1 cellular context compared by ENCODE assay signal in the genomic region with DNA sequence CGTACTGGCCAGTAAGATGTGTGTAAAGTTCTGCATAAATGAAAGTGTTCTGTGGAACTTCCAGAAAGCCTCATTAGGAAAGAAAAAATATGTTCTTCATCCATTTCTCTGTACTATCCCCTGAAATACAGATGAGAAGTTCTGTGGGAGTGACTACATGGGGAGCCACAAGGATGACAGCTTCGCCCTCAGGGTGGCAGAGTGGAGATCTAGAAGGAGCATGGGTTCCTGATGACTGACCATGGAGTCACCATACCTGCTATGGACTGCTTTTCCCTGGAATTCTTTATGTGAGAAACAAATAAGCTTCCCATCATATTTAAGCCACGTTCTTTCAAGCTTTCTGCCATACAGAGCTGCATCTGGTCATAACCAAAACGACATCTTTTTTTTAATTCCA.
TF ChIP-seq lines count a peak whose summit lies in the region.

No MANE protein-coding gene starts in this region.

TF ChIP-seq in K562, 482 proteins besides CTCF, POLR2A, EP300 and RAD21 (continued from another document):
- TF ChIP-seq CCAR2 (IDR thresholded peaks at IDR 0.05; ENCODE audit: low read depth, low read length) (no peak), ZNF263 (CRISPR knock-in tag; IDR thresholded peaks at IDR 0.05; ENCODE audit: borderline replicate concordance) (no peak), TGIF2 (CRISPR knock-in tag; IDR thresholded peaks at IDR 0.05) (no peak), MXI1 (IDR thresholded peaks at IDR 0.05; ENCODE audit: low read depth, low read length) (no peak), ZNF764 (CRISPR knock-in tag; IDR thresholded peaks at IDR 0.05; ENCODE audit: low read depth) (no peak), HDAC8 (tag; IDR thresholded peaks at IDR 0.05) (no peak)
- TF ChIP-seq, protein P1, sequence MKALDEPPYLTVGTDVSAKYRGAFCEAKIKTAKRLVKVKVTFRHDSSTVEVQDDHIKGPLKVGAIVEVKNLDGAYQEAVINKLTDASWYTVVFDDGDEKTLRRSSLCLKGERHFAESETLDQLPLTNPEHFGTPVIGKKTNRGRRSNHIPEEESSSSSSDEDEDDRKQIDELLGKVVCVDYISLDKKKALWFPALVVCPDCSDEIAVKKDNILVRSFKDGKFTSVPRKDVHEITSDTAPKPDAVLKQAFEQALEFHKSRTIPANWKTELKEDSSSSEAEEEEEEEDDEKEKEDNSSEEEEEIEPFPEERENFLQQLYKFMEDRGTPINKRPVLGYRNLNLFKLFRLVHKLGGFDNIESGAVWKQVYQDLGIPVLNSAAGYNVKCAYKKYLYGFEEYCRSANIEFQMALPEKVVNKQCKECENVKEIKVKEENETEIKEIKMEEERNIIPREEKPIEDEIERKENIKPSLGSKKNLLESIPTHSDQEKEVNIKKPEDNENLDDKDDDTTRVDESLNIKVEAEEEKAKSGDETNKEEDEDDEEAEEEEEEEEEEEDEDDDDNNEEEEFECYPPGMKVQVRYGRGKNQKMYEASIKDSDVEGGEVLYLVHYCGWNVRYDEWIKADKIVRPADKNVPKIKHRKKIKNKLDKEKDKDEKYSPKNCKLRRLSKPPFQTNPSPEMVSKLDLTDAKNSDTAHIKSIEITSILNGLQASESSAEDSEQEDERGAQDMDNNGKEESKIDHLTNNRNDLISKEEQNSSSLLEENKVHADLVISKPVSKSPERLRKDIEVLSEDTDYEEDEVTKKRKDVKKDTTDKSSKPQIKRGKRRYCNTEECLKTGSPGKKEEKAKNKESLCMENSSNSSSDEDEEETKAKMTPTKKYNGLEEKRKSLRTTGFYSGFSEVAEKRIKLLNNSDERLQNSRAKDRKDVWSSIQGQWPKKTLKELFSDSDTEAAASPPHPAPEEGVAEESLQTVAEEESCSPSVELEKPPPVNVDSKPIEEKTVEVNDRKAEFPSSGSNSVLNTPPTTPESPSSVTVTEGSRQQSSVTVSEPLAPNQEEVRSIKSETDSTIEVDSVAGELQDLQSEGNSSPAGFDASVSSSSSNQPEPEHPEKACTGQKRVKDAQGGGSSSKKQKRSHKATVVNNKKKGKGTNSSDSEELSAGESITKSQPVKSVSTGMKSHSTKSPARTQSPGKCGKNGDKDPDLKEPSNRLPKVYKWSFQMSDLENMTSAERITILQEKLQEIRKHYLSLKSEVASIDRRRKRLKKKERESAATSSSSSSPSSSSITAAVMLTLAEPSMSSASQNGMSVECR (CRISPR knock-in tag; IDR thresholded peaks at IDR 0.05) = no peak
- TF ChIP-seq, protein P2, sequence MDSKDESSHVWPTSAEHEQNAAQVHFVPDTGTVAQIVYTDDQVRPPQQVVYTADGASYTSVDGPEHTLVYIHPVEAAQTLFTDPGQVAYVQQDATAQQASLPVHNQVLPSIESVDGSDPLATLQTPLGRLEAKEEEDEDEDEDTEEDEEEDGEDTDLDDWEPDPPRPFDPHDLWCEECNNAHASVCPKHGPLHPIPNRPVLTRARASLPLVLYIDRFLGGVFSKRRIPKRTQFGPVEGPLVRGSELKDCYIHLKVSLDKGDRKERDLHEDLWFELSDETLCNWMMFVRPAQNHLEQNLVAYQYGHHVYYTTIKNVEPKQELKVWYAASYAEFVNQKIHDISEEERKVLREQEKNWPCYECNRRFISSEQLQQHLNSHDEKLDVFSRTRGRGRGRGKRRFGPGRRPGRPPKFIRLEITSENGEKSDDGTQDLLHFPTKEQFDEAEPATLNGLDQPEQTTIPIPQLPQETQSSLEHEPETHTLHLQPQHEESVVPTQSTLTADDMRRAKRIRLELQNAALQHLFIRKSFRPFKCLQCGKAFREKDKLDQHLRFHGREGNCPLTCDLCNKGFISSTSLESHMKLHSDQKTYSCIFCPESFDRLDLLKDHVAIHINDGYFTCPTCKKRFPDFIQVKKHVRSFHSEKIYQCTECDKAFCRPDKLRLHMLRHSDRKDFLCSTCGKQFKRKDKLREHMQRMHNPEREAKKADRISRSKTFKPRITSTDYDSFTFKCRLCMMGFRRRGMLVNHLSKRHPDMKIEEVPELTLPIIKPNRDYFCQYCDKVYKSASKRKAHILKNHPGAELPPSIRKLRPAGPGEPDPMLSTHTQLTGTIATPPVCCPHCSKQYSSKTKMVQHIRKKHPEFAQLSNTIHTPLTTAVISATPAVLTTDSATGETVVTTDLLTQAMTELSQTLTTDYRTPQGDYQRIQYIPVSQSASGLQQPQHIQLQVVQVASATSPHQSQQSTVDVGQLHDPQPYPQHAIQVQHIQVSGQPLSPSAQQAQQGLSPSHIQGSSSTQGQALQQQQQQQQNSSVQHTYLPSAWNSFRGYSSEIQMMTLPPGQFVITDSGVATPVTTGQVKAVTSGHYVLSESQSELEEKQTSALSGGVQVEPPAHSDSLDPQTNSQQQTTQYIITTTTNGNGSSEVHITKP (IDR thresholded peaks at IDR 0.05; ENCODE audit: partially characterized antibody) = no peak
